Comparison of ENCODE assay signal across 17 cellular contexts in the genomic region with DNA sequence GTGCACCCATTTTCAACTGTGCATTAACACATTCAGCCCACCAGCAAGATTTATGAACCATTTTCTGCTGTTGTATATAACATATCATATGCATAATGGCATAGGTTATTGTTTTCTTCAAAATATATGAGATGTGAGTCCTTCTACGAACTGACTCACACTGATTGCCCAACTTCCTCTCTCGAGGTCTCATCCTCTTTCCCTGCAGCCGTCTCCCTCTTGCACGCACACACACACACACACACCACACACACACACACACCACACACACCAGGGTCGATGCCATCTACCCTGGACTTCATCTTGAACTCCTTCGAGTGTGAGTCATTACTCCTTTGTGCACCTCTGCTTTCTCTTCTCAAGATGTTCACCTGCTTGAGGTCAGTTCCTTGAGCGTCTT. TPM values are rescaled to one million over a fixed set of nuclear protein-coding genes. Genes with fewer than 3 reads are reported as not detected.
A peak's percentile ranks its signal among the peaks of the same experiment; 100 is the strongest.
DNase-seq lines count a peak whose midpoint lies in the region; ATAC-seq and TF ChIP-seq lines count a peak whose summit lies in the region.
"Had no signal": no experiment of that assay in that cellular context is flagged by ENCODE, and none has a peak within 500 bp of the region (broad histone marks: within the 10 kb centered on the region; RNA-seq: fewer than 3 reads in every experiment).

No MANE protein-coding gene starts in this region.

- no peak overlapping the region for H3K9ac ChIP-seq in adipocyte (ENCODE audit: low read length)

- intact Hi-C loops in sciatic nerve (cut with DNase I) (no loop called here), mucosa of descending colon (cut with DNase I, micrococcal nuclease) (no loop called here)

- H3K27ac ChIP-seq in thymus (ENCODE audit: low read depth): peak overlapping the region; percentile 25
- H3K27ac ChIP-seq: 22Rv1 had no signal

- H3K4me1 ChIP-seq in adipocyte (ENCODE audit: control insufficient read depth, insufficient read depth, low read length) (peaks cover 46% of the 10 kb centered on the region), thymus (ENCODE audit: control insufficient read depth, insufficient read depth, low read length) (peaks cover 3% of the 10 kb centered on the region), mucosa of descending colon (ENCODE audit: low read depth) (peaks cover 6% of the 10 kb centered on the region)
- H3K4me1 ChIP-seq: HAP-1 had no signal

- ATAC-seq in sciatic nerve (no peak), mucosa of descending colon (no peak)
- ATAC-seq: natural killer cell had no signal

- DNase-seq in NOMO-1 treated with DMSO at 0.1 percent for 48 hours (lab: John Stamatoyannopoulos, UW; ENCODE audit: unreplicated experiment) (peak; percentile 54), NOMO-1 treated with dmso at 0.1 percent for 144 hours (lab: John Stamatoyannopoulos, UW; ENCODE audit: unreplicated experiment) (no peak), adipocyte (ENCODE audit: low read depth) (peak; percentile 31), fibroblast of the aortic adventitia (ENCODE audit: low read depth) (peak; percentile 71), kidney glomerular epithelial cell (lab: John Stamatoyannopoulos, UW) (no peak), sciatic nerve (ENCODE audit: low spot score) (no peak), mucosa of descending colon (no peak)
- DNase-seq: activated naive CD8-positive, alpha-beta T cell treated with anti-CD3 and anti-CD28 coated beads, Interleukin-2, amount 10 ng/mL, durations not matched to agents 7 days and 5 days; activated T-cell treated with anti-CD3 and anti-CD28 coated beads, Interleukin-2, amount 50 U/mL, for 1 hour; Caco-2; natural killer cell; NCI-H2171; OCI-M1 had no signal

- H3K9me3 ChIP-seq in adipocyte (ENCODE audit: control insufficient read depth, low read length) (no peaks in the 10 kb centered on the region), thymus (ENCODE audit: control insufficient read depth) (no peaks in the 10 kb centered on the region), mucosa of descending colon (no peaks in the 10 kb centered on the region)
- H3K9me3 ChIP-seq: Caco-2, HAP-1 had no signal

- H3K27me3 ChIP-seq in adipocyte (replicated peaks; ENCODE audit: control insufficient read depth, insufficient read depth, low read length): no peaks in the 10 kb centered on the region
- no peaks in the 10 kb centered on the region for H3K27me3 ChIP-seq in thymus (ENCODE audit: control insufficient read depth, insufficient read depth)

- H3K36me3 ChIP-seq in adipocyte (ENCODE audit: control insufficient read depth, insufficient read depth, low read length, severe bottlenecking) (no peaks in the 10 kb centered on the region), thymus (ENCODE audit: control insufficient read depth, insufficient read depth) (no peaks in the 10 kb centered on the region), mucosa of descending colon (ENCODE audit: low read depth) (no peaks in the 10 kb centered on the region)
- H3K36me3 ChIP-seq: HAP-1 had no signal

- WGBS in thymus: 73% methylated on average over 7 of the region's 7 CpGs

- TF ChIP-seq CTCF in fibroblast of the aortic adventitia (IDR thresholded peaks at IDR 0.05; ENCODE audit: insufficient read depth, low read length) (no peak), mucosa of descending colon (IDR thresholded peaks at IDR 0.05) (no peak)

- H3K4me3 ChIP-seq in adipocyte (ENCODE audit: low read length): no peak overlapping the region
- no peak overlapping the region for H3K4me3 ChIP-seq in fibroblast of the aortic adventitia (ENCODE audit: low read depth, low read length)
- H3K4me3 ChIP-seq in thymus (ENCODE audit: low read length): no peak overlapping the region
- H3K4me3 ChIP-seq in mucosa of descending colon: no peak overlapping the region
- H3K4me3 ChIP-seq: HAP-1 had no signal

RNA-seq across cellular contexts. Expression of gene EGFR, which starts 36.7 kb away (rescaled TPM):
- total RNA-seq in fibroblast of the aortic adventitia (ENCODE audit: low replicate concordance): 48.3 and 147 TPM in 2 replicates
- polyA plus RNA-seq in thymus: 19.5 TPM
- 125 TPM for total RNA-seq in sciatic nerve
- 10 to 100 TPM; 63.6 to 96.3 (median 72.5) TPM for total RNA-seq in mucosa of descending colon
- total RNA-seq: activated naive CD8-positive, alpha-beta T cell treated with anti-CD3 and anti-CD28 coated beads, Interleukin-2, amount 10 ng/mL, durations not matched to agents 7 days and 5 days; natural killer cell; T-helper 1 cell treated with Interleukin-12 subunit alpha and Interleukin-12 subunit beta and Interleukin-4 antibody, amounts not matched to agents 30 ng/mL and 1 ng/mL, for 36 hours had no signal

Comparison
In these comparisons a context has a peak if more than half of its experiments do, and no peak if none do; other contexts are left out.
1. DNase-seq: peak in NOMO-1 treated with DMSO at 0.1 percent for 48 hours (single experiment), adipocyte (single experiment) and fibroblast of the aortic adventitia (single experiment); none in NOMO-1 treated with dmso at 0.1 percent for 144 hours (single experiment), kidney glomerular epithelial cell (single experiment), sciatic nerve (single experiment) and mucosa of descending colon (0 of 3).